In genomic region chr15:74781673-74782595, GRCh38 we compare ENCODE assay signal across 7 cellular contexts. TPM values are rescaled to one million over a fixed set of nuclear protein-coding genes. Genes with fewer than 3 reads are reported as not detected.
DNase-seq lines count a peak whose midpoint lies in the region; ATAC-seq and TF ChIP-seq lines count a peak whose summit lies in the region.

CSK (plus strand) TSS chr15:74782080; CDS start chr15:74798298, 16,218 bp downstream.

- H3K4me3 ChIP-seq in GM12875 (ENCODE audit: low read depth, low read length): peak within 1 kb of the TSS; percentile 98
- peak within 1 kb of the TSS; percentile 77 for H3K4me3 ChIP-seq in lower lobe of right lung

- H3K9me3 ChIP-seq in lower lobe of right lung: no peaks in the 10 kb centered on the region

- peak; percentile 80 for TF ChIP-seq CTCF in GM12875 (IDR thresholded peaks at IDR 0.05; ENCODE audit: borderline replicate concordance, insufficient read depth, low read depth, low read length)
- peak; percentile 52 for TF ChIP-seq CTCF in lower lobe of right lung (IDR thresholded peaks at IDR 0.05)

- no peaks in the 10 kb centered on the region for H3K36me3 ChIP-seq in lower lobe of right lung

- H3K27me3 ChIP-seq in lower lobe of right lung (ENCODE audit: low read depth): no peaks in the 10 kb centered on the region

- peaks cover 60% of the 10 kb centered on the region for H3K4me1 Mint-ChIP-seq in activated CD4-positive, alpha-beta memory T cell treated with anti-CD3 and anti-CD28 coated beads, Interleukin-2, amount 10 ng/mL, durations not matched to agents 7 days and 5 days

- H3K36me3 Mint-ChIP-seq in activated CD4-positive, alpha-beta memory T cell treated with anti-CD3 and anti-CD28 coated beads, Interleukin-2, amount 10 ng/mL, durations not matched to agents 7 days and 5 days (ENCODE audit: low read depth): peaks cover 60% of the 10 kb centered on the region

- peak within 1 kb of the TSS; percentile 100 for H3K27ac Mint-ChIP-seq in activated CD4-positive, alpha-beta memory T cell treated with anti-CD3 and anti-CD28 coated beads, Interleukin-2, amount 10 ng/mL, durations not matched to agents 7 days and 5 days

- CTCF ChIA-PET in activated CD4-positive, alpha-beta memory T cell treated with anti-CD3 and anti-CD28 coated beads, Interleukin-2, amount 10 ng/mL, durations not matched to agents 7 days and 5 days (lab: Charles Lee): interaction anchor here (0.6 to 38.3 kb wide), 9 partner anchors 2 to 670 kb away, joined by 3 to 1235 read pairs (median 6); partner anchors contain the start of genes CSK, LMAN1L and SIN3A

- H3K27me3 Mint-ChIP-seq in activated CD4-positive, alpha-beta memory T cell treated with anti-CD3 and anti-CD28 coated beads, Interleukin-2, amount 10 ng/mL, durations not matched to agents 7 days and 5 days: no peaks in the 10 kb centered on the region

- peak within 1 kb of the TSS; percentile 91 for H3K4me3 Mint-ChIP-seq in activated CD4-positive, alpha-beta memory T cell treated with anti-CD3 and anti-CD28 coated beads, Interleukin-2, amount 10 ng/mL, durations not matched to agents 7 days and 5 days

- peak; percentile 52 for DNase-seq in NCI-H460 (ENCODE audit: extremely low read depth, low read depth)
- DNase-seq in activated CD4-positive, alpha-beta memory T cell treated with anti-CD3 and anti-CD28 coated beads, Interleukin-2, amount 10 ng/mL, durations not matched to agents 7 days and 5 days: peak; percentile 83
- DNase-seq in effector CD8-positive, alpha-beta T cell (lab: John Stamatoyannopoulos, UW): peak; percentile 71
- DNase-seq in lower lobe of right lung: peak; percentile 83
- peak; percentile 58 for DNase-seq in stimulated activated CD8-positive, alpha-beta memory T cell treated with anti-CD3 and anti-CD28 coated beads, Interleukin-12 subunit alpha, Interleukin-12 subunit beta, amount 100 ng/mL, for 1 hour (ENCODE audit: low read depth)

- no peaks in the 10 kb centered on the region for H3K9me3 Mint-ChIP-seq in activated CD4-positive, alpha-beta memory T cell treated with anti-CD3 and anti-CD28 coated beads, Interleukin-2, amount 10 ng/mL, durations not matched to agents 7 days and 5 days

- POLR2A ChIA-PET in activated CD4-positive, alpha-beta memory T cell treated with anti-CD3 and anti-CD28 coated beads, Interleukin-2, amount 10 ng/mL, durations not matched to agents 7 days and 5 days (lab: Charles Lee): interaction anchor here (0.9 to 35.1 kb wide), 12 partner anchors 1 to 670 kb away, joined by 3 to 1214 read pairs (median 6); partner anchors contain the start of genes COX5A, CSK, LMAN1L and SIN3A

- peak; percentile 64 for ATAC-seq in HG02798 (IDR thresholded peaks at IDR 0.05; ENCODE audit: poor library complexity, unreplicated experiment)
- ATAC-seq in lower lobe of right lung: peak; percentile 78 to 88

- H3K4me1 ChIP-seq in lower lobe of right lung: peaks cover 80% of the 10 kb centered on the region

- H3K27ac ChIP-seq in lower lobe of right lung: peak within 1 kb of the TSS; percentile 83

- intact Hi-C loops in lower lobe of right lung (cut with DNase I): no loop called here

RNA-seq across cellular contexts. Expression of gene CSK, which starts in this region (rescaled TPM):
- total RNA-seq in NCI-H460 (2014; rRNA removed; shearing (Covaris generic)): 22.4 and 26.7 TPM in 2 replicates
- 55.9 and 91.6 TPM in 2 replicates for polyA plus RNA-seq in NCI-H460 (2014; cell fraction: nucleus; rRNA removed)
- 100 to 1,000 TPM; 330 to 341 TPM for total RNA-seq in activated CD4-positive, alpha-beta memory T cell treated with anti-CD3 and anti-CD28 coated beads, Interleukin-2, amount 10 ng/mL, durations not matched to agents 7 days and 5 days
- 83.8 TPM for total RNA-seq in lower lobe of right lung

Comparison
In these comparisons a context has a peak if more than half of its experiments do, and no peak if none do; other contexts are left out.
1. Peak in every context shown above with its lines: DNase-seq, ATAC-seq, H3K4me3 ChIP-seq and H3K27ac ChIP-seq.